Comparison of ENCODE assay signal across 2 cellular contexts in the genomic region with DNA sequence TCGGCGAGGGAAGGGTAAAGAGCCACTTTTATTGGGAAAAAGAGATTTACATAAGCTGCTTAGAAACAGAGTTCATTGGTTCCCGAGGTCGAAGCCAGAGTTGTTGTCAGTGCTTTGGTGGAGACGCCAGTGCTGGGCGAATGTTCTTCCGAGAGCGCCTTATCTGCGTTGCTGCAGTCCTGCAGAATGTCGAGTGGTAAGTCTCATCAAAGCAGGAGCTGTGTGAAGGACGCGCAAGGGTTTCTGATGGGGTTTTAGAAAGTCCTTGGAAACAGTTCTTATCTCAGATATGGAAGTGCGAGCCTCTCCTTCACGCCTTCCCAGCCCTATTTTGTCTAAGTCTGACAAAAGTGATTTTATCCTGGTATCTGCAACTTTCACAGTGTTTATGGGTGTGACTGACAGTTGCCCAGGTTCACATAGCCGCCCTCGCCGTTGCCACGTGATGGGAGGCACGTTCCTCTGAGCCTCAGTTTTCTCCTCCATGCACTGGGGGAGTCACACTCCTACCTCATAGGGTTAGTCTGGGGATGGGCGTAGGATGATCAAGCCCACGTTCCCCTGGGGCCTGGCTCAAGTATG.
TF ChIP-seq lines count a peak whose summit lies in the region.

No MANE protein-coding gene starts in this region.

TF ChIP-seq in HepG2, 621 proteins besides CTCF, POLR2A, EP300 and RAD21:
- peak; percentile 67 for TF ChIP-seq RFX5 (IDR thresholded peaks at IDR 0.05; ENCODE audit: low read depth, low read length)
- TF ChIP-seq ZNF709 (CRISPR knock-in tag; IDR thresholded peaks at IDR 0.05) = no peak

TF ChIP-seq in H1, 55 proteins besides CTCF, POLR2A, EP300 and RAD21:
- TF ChIP-seq CHD1 (IDR thresholded peaks at IDR 0.05; ENCODE audit: low read depth, low read length) = no peak
- no peak for TF ChIP-seq KDM4A (IDR thresholded peaks at IDR 0.05; ENCODE audit: low read depth, low read length, severe bottlenecking)
- TF ChIP-seq RFX5 (IDR thresholded peaks at IDR 0.05; ENCODE audit: borderline replicate concordance, low read depth, low read length) = peak; percentile 62; the same call in 1 of the 2 replicates
